Comparison of ENCODE assay signal across 21 cellular contexts in the genomic region with DNA sequence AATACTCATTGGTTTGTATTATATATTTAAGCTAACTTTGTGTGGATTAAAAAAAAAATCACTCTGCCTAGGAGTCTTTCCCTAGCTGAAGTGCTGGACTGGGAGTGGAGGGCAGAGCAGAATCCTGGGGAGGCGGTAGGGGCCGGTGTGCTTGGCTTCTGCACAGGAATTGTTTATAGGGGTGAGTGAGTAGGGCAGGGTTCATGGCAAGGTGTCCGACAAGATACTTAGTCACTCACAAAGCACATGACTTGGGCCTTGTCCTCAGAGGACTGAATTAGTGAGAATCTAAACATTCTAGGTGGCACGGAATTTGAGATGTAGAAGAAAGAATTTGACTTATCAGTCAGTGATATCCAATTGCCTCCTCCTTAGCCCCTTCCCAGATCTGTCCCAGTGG. TPM values are rescaled to one million over a fixed set of nuclear protein-coding genes. Genes with fewer than 3 reads are reported as not detected.
DNase-seq lines count a peak whose midpoint lies in the region; ATAC-seq, FAIRE-seq and TF ChIP-seq lines count a peak whose summit lies in the region.
"Had no signal": no experiment of that assay in that cellular context is flagged by ENCODE, and none has a peak within 500 bp of the region (broad histone marks: within the 10 kb centered on the region; RNA-seq: fewer than 3 reads in every experiment).

No MANE protein-coding gene starts in this region.

- H3K9me3 ChIP-seq in PC-3 (ENCODE audit: low read length): no peaks in the 10 kb centered on the region
- no peaks in the 10 kb centered on the region for H3K9me3 ChIP-seq in mucosa of descending colon
- H3K9me3 ChIP-seq: BLaER1 treated with 17β-estradiol and CSF1 and Interleukin-3, amounts not matched to agents 10 nM and 100 nM; esophagus squamous epithelium; HAP-1 had no signal

- H3K4me3 ChIP-seq in PC-3 (ENCODE audit: low read length): no peak overlapping the region
- no peak overlapping the region for H3K4me3 ChIP-seq in mucosa of descending colon
- H3K4me3 ChIP-seq: BLaER1 treated with 17β-estradiol and CSF1 and Interleukin-3, amounts not matched to agents 10 nM and 100 nM; esophagus squamous epithelium; GM12878; HAP-1 had no signal

- in situ Hi-C loops in ACHN (cut with HindIII; ENCODE audit: low pct_ligation_motif_present, low pct_unique_long_range_greater_than_20kb, low sequenced_read_pairs): no loop called here

- TF ChIP-seq CTCF in PC-3 (conservative IDR thresholded peaks at IDR 0.05; ENCODE audit: low read depth, low read length): no peak
- TF ChIP-seq CTCF in mucosa of descending colon (IDR thresholded peaks at IDR 0.05): no peak

- H3K9ac ChIP-seq in PC-3 (ENCODE audit: low read length): no peak overlapping the region
- H3K9ac ChIP-seq: BLaER1 treated with 17β-estradiol and CSF1 and Interleukin-3, amounts not matched to agents 10 nM and 100 nM had no signal

- CTCF ChIA-PET in PC-3 (lab: Charles Lee): no interaction called here

- H3K36me3 ChIP-seq in PC-3 (ENCODE audit: low read depth, low read length): no peaks in the 10 kb centered on the region
- H3K36me3 ChIP-seq in mucosa of descending colon (ENCODE audit: low read depth): no peaks in the 10 kb centered on the region
- H3K36me3 ChIP-seq: BLaER1 treated with 17β-estradiol and CSF1 and Interleukin-3, amounts not matched to agents 10 nM and 100 nM; esophagus squamous epithelium; HAP-1 had no signal

- POLR2A ChIA-PET in PC-3 (lab: Charles Lee; ENCODE audit: unreplicated experiment): no interaction called here

- no TSS peak for BruUV-seq in PC-3 (replicated peaks; lab: Mats Ljungman, UMichigan)

- no peaks in the 10 kb centered on the region for H4K20me1 ChIP-seq in PC-3 (ENCODE audit: low read length)

- no peaks in the 10 kb centered on the region for H3K27me3 ChIP-seq in PC-3 (ENCODE audit: low read length)
- H3K27me3 ChIP-seq: BLaER1 treated with 17β-estradiol and CSF1 and Interleukin-3, amounts not matched to agents 10 nM and 100 nM; esophagus squamous epithelium had no signal

- H3F3A ChIP-seq in PC-3 (ENCODE audit: low read length, unreplicated experiment): no peaks in the 10 kb centered on the region

- DNase-seq in ACHN: peak; percentile 52
- DNase-seq in PC-3: no peak
- DNase-seq in left ventricle myocardium superior: no peak
- peak in 1 of 3 donors; percentile 43 for DNase-seq in mucosa of descending colon
- DNase-seq in NCI-H1417 treated with DMSO at 0.1 percent for 48 hours (lab: John Stamatoyannopoulos, UW): no peak
- DNase-seq in HTR-8/SVneo (ENCODE audit: insufficient read length, low spot score): no peak
- DNase-seq: activated CD4-positive, alpha-beta T cell treated with anti-CD3 and anti-CD28 coated beads, Interleukin-2, amount 50 U/mL, for 1 hour; activated CD8-positive, alpha-beta memory T cell treated with anti-CD3 and anti-CD28 coated beads, Interleukin-2, amount 50 U/mL, for 4 hours; activated gamma-delta T cell; effector CD4-positive, alpha-beta T cell; esophagus squamous epithelium; KBM-7; NCI-H1092 treated with DMSO at 0.1 percent for 48 hours; NCI-H526 treated with DMSO at 0.1 percent for 48 hours; SIG-M5; stimulated activated CD4-positive, alpha-beta T cell treated with anti-CD3 and anti-CD28 coated beads, Interleukin-12 subunit alpha, Interleukin-12 subunit beta, amount 100 ng/mL, for 4 hours had no signal

- intact Hi-C loops in PC-3 (cut with micrococcal nuclease) (no loop called here), left ventricle myocardium superior (cut with micrococcal nuclease) (no loop called here), mucosa of descending colon (cut with DNase I, micrococcal nuclease) (no loop called here)

- H3K4me2 ChIP-seq in PC-3 (ENCODE audit: low read length): no peak overlapping the region

- FAIRE-seq in HTR-8/SVneo (lab: Jason Lieb, UNC): no peak
- FAIRE-seq: GM12878 had no signal

- H2AFZ ChIP-seq in PC-3 (ENCODE audit: low read length): no peak overlapping the region

- no peak overlapping the region for H3K27ac ChIP-seq in PC-3 (ENCODE audit: low read length)
- H3K27ac ChIP-seq: BLaER1 treated with 17β-estradiol and CSF1 and Interleukin-3, amounts not matched to agents 10 nM and 100 nM; esophagus squamous epithelium had no signal

- no peaks in the 10 kb centered on the region for H3K9me2 ChIP-seq in PC-3 (replicated peaks; ENCODE audit: low read length)

- peaks cover 12% of the 10 kb centered on the region for H3K4me1 ChIP-seq in PC-3 (ENCODE audit: insufficient read depth, low read length)
- peaks cover 23% of the 10 kb centered on the region for H3K4me1 ChIP-seq in mucosa of descending colon (ENCODE audit: low read depth)

- 0 out of 2 replicates have a peak, but pooled peaks cover 3% of the 10 kb centered on the region for H3K79me2 ChIP-seq in PC-3 (ENCODE audit: low read length)

- ATAC-seq in PC-3 (peak; percentile 35; the same call in 1 of the 2 replicates), left ventricle myocardium superior (peak; percentile 73), mucosa of descending colon (peak; percentile 79), HG02763 (IDR thresholded peaks at IDR 0.05; ENCODE audit: unreplicated experiment) (no peak), HG03565 (IDR thresholded peaks at IDR 0.05; ENCODE audit: unreplicated experiment) (no peak)
- ATAC-seq: GM12878 had no signal

RNA-seq across cellular contexts. Expression of gene FNIP2, which starts 32.2 kb away (rescaled TPM):
- 5.2 and 6.7 TPM in 2 replicates for total RNA-seq in PC-3 (2014; rRNA removed)
- total RNA-seq in left ventricle myocardium superior: 50.7 TPM
- total RNA-seq in mucosa of descending colon: 10 to 100 TPM; 61.8 to 94.1 (median 73.4) TPM

Comparison
In these comparisons a context has a peak if more than half of its experiments do, and no peak if none do; other contexts are left out.
1. ATAC-seq: peak in PC-3 (single experiment), left ventricle myocardium superior (single experiment) and mucosa of descending colon (single experiment); none in HG02763 (single experiment) and HG03565 (single experiment).